8 cellular contexts compared by ENCODE assay signal in genomic region chr11:67373916-67374570, GRCh38. TPM values are rescaled to one million over a fixed set of nuclear protein-coding genes. Genes with fewer than 3 reads are reported as not detected.
DNase-seq lines count a peak whose midpoint lies in the region; ATAC-seq and TF ChIP-seq lines count a peak whose summit lies in the region.

No MANE protein-coding gene starts in this region.

- peak; percentile 91 for DNase-seq in AG09319 (ENCODE audit: extremely low read depth, low read depth)
- peak; percentile 67 for DNase-seq in GM13976 (ENCODE audit: low spot score)
- DNase-seq in activated naive CD8-positive, alpha-beta T cell treated with anti-CD3 and anti-CD28 coated beads for 36 hours: peak; percentile 56
- peak; percentile 82 for DNase-seq in Right ventricle myocardium inferior (ENCODE audit: missing footprints)
- DNase-seq in ovary: peak; percentile 65 to 85 (median 79)
- no peak for DNase-seq in KG1 (lab: John Stamatoyannopoulos, UW)

- H3K4me2 ChIP-seq in OCI-LY1 (ENCODE audit: low read length): peak overlapping the region; percentile 61

- peaks cover 31% of the 10 kb centered on the region for H3K27me3 Mint-ChIP-seq in activated naive CD8-positive, alpha-beta T cell treated with anti-CD3 and anti-CD28 coated beads for 36 hours

- ATAC-seq in Right ventricle myocardium inferior (peak; percentile 41), GM18502 (IDR thresholded peaks at IDR 0.05; ENCODE audit: poor library complexity, unreplicated experiment) (no peak)

- H3F3A ChIP-seq in OCI-LY1 (ENCODE audit: insufficient read depth, low read length): no peaks in the 10 kb centered on the region

- no peaks in the 10 kb centered on the region for H3K9me3 Mint-ChIP-seq in activated naive CD8-positive, alpha-beta T cell treated with anti-CD3 and anti-CD28 coated beads for 36 hours

- intact Hi-C loops in Right ventricle myocardium inferior (cut with DNase I): no loop called here
- intact Hi-C loops in ovary (cut with DNase I): no loop called here

- in situ Hi-C loops in GM13976 (cut with MboI; ENCODE audit: low sequenced_read_pairs, unreplicated experiment): no loop called here

- H3K27ac Mint-ChIP-seq in activated naive CD8-positive, alpha-beta T cell treated with anti-CD3 and anti-CD28 coated beads for 36 hours: no peak overlapping the region

- 10 to 17% (median 15%) methylated on average over 27 to 28 of the region's 28 CpGs for WGBS in ovary, 3 donors

- H3K9me3 ChIP-seq in OCI-LY1 (ENCODE audit: low read length) (no peaks in the 10 kb centered on the region), ovary (no peaks in the 10 kb centered on the region)

- H2AFZ ChIP-seq in OCI-LY1 (ENCODE audit: low read length): no peak overlapping the region

- H4K20me1 ChIP-seq in OCI-LY1 (ENCODE audit: insufficient read depth, low read length): no peaks in the 10 kb centered on the region

- H3K4me1 ChIP-seq in OCI-LY1 (ENCODE audit: insufficient read depth, low read length, severe bottlenecking) (peaks cover 15% of the 10 kb centered on the region), ovary (ENCODE audit: insufficient read depth) (peaks cover 26% of the 10 kb centered on the region)

- H3K27me3 ChIP-seq in OCI-LY1 (ENCODE audit: insufficient read depth, low read length): peaks cover 16% of the 10 kb centered on the region; the same call in 1 of the 2 replicates
- no peaks in the 10 kb centered on the region for H3K27me3 ChIP-seq in ovary

- peak; percentile 49 for TF ChIP-seq CTCF in AG09319 (IDR thresholded peaks at IDR 0.05; ENCODE audit: low read depth, low read length)
- TF ChIP-seq CTCF in GM13976 (IDR thresholded peaks at IDR 0.05; ENCODE audit: borderline replicate concordance, control extremely low read depth, extremely low read depth, insufficient read depth, missing control alignments): peak; percentile 47
- peak; percentile 53; the same call in 1 of the 2 replicates for TF ChIP-seq CTCF in OCI-LY1 (IDR thresholded peaks at IDR 0.05; ENCODE audit: low read length)
- TF ChIP-seq CTCF in ovary (IDR thresholded peaks at IDR 0.05): peak in 1 of 3 donors; percentile 9

- TF ChIP-seq POLR2A in ovary (IDR thresholded peaks at IDR 0.05): no peak

- H3K27ac ChIP-seq in OCI-LY1 (ENCODE audit: low read depth, low read length, poor library complexity, severe bottlenecking): no peak overlapping the region
- peak overlapping the region; percentile 78 to 85 for H3K27ac ChIP-seq in ovary

- H3K9ac ChIP-seq in OCI-LY1 (ENCODE audit: low read length): no peak overlapping the region; the same call in 1 of the 2 replicates

- no peaks in the 10 kb centered on the region for H3K9me2 ChIP-seq in OCI-LY1 (ENCODE audit: low read depth, low read length)

- no peaks in the 10 kb centered on the region for H3K36me3 Mint-ChIP-seq in activated naive CD8-positive, alpha-beta T cell treated with anti-CD3 and anti-CD28 coated beads for 36 hours

- no peak for TF ChIP-seq EP300 in ovary (IDR thresholded peaks at IDR 0.05)

- H3K36me3 ChIP-seq in OCI-LY1 (ENCODE audit: insufficient read depth, low read length) (no peaks in the 10 kb centered on the region), ovary (no peaks in the 10 kb centered on the region)

- H3K4me3 ChIP-seq in OCI-LY1 (ENCODE audit: low read depth, low read length, poor library complexity, severe bottlenecking) (peak overlapping the region; percentile 50), ovary (peak overlapping the region; percentile 69)

- peak overlapping the region; percentile 75 for H3K4me3 Mint-ChIP-seq in activated naive CD8-positive, alpha-beta T cell treated with anti-CD3 and anti-CD28 coated beads for 36 hours

- H3K79me2 ChIP-seq in OCI-LY1 (ENCODE audit: insufficient read depth, low read length): no peaks in the 10 kb centered on the region

- H3K4me1 Mint-ChIP-seq in activated naive CD8-positive, alpha-beta T cell treated with anti-CD3 and anti-CD28 coated beads for 36 hours: peaks cover 30% of the 10 kb centered on the region

RNA-seq across cellular contexts. Expression of gene CLCF1, which starts 0.6 kb away (rescaled TPM):
- under 1 TPM; 0.31 to 0.56 TPM for total RNA-seq in activated naive CD8-positive, alpha-beta T cell treated with anti-CD3 and anti-CD28 coated beads for 36 hours
- total RNA-seq in Right ventricle myocardium inferior (0.51 TPM), ovary (10 to 100 TPM in 1 of 7 donors, 1 to 10 TPM in 6; 3.4 to 22.9 (median 5.0) TPM)
- polyA plus RNA-seq in ovary: 1 to 10 TPM; 2.5 to 9.6 TPM

RNA-seq across cellular contexts. Expression of gene RAD9A, which starts 17.7 kb away (rescaled TPM):
- total RNA-seq in activated naive CD8-positive, alpha-beta T cell treated with anti-CD3 and anti-CD28 coated beads for 36 hours: 10 to 100 TPM; 31.2 to 33.7 TPM
- total RNA-seq in Right ventricle myocardium inferior (6.9 TPM), ovary (10 to 100 TPM; 13.9 to 51.7 (median 23.5) TPM)
- 10 to 100 TPM in 1 of 2 donors, 1 to 10 TPM in 1; 3.1 to 20.3 TPM for polyA plus RNA-seq in ovary

RNA-seq across cellular contexts. Expression of gene POLD4, which starts 20.7 kb away (rescaled TPM):
- 10 to 100 TPM; 28.5 to 28.6 TPM for total RNA-seq in activated naive CD8-positive, alpha-beta T cell treated with anti-CD3 and anti-CD28 coated beads for 36 hours
- total RNA-seq in Right ventricle myocardium inferior (49.7 TPM), ovary (10 to 100 TPM; 22.6 to 57.7 (median 47.2) TPM)
- polyA plus RNA-seq in ovary: 10 to 100 TPM; 12.5 to 87.8 TPM

RNA-seq across cellular contexts. Expression of gene PPP1CA, which starts 27.6 kb away (rescaled TPM):
- 100 to 1,000 TPM; 262 to 269 TPM for total RNA-seq in activated naive CD8-positive, alpha-beta T cell treated with anti-CD3 and anti-CD28 coated beads for 36 hours
- total RNA-seq in Right ventricle myocardium inferior (112 TPM), ovary (10 to 100 TPM; 32.2 to 86.9 (median 55.5) TPM)
- polyA plus RNA-seq in ovary: 10 to 100 TPM; 43.7 to 54.9 TPM

RNA-seq across cellular contexts. Expression of gene TBC1D10C, which starts 29.8 kb away (rescaled TPM):
- total RNA-seq in activated naive CD8-positive, alpha-beta T cell treated with anti-CD3 and anti-CD28 coated beads for 36 hours: 100 to 1,000 TPM; 117 to 121 TPM
- total RNA-seq in Right ventricle myocardium inferior (1.3 TPM), ovary (1 to 10 TPM in 3 of 7 donors, under 1 TPM in 4; 0.15 to 2.0 (median 1.00) TPM)
- 1 to 10 TPM in 1 of 2 donors, under 1 TPM in 1; 0.32 to 1.6 TPM for polyA plus RNA-seq in ovary
